Comparison of ENCODE assay signal across 15 cellular contexts in genomic region chr6:155985660-155986138, GRCh38.
DNase-seq lines count a peak whose midpoint lies in the region; ATAC-seq and TF ChIP-seq lines count a peak whose summit lies in the region.
"Had no signal": no experiment of that assay in that cellular context is flagged by ENCODE, and none has a peak within 500 bp of the region (broad histone marks: within the 10 kb centered on the region; RNA-seq: fewer than 3 reads in every experiment).

No MANE protein-coding gene starts in this region.

- H3K27ac Mint-ChIP-seq in activated CD4-positive, alpha-beta memory T cell treated with anti-CD3 and anti-CD28 coated beads for 36 hours, result no peak overlapping the region
- H3K27ac Mint-ChIP-seq: activated CD8-positive, alpha-beta T cell treated with anti-CD3 and anti-CD28 coated beads, Interleukin-2, amount 10 ng/mL, durations not matched to agents 7 days and 5 days; CD4-positive, alpha-beta T cell; dendritic cell treated with granulocyte-macrophage colony-stimulating factor and Interleukin-4, amounts not matched to agents 40 ng/mL and 50 ng/mL, for 4 days had no signal

- H3K4me3 ChIP-seq in testis, result no peak overlapping the region
- H3K4me3 ChIP-seq: PC-9 had no signal

- no peak overlapping the region for H3K27ac ChIP-seq in testis
- H3K27ac ChIP-seq: PC-9 had no signal

- no peaks in the 10 kb centered on the region for H3K9me3 ChIP-seq in testis

- WGBS in testis, 2 donors, result 60% methylated on average over 3 of the region's 3 CpGs

- no peak overlapping the region for H3K4me3 Mint-ChIP-seq in activated CD4-positive, alpha-beta memory T cell treated with anti-CD3 and anti-CD28 coated beads for 36 hours
- H3K4me3 Mint-ChIP-seq: activated CD8-positive, alpha-beta T cell treated with anti-CD3 and anti-CD28 coated beads, Interleukin-2, amount 10 ng/mL, durations not matched to agents 7 days and 5 days; CD4-positive, alpha-beta T cell; dendritic cell treated with granulocyte-macrophage colony-stimulating factor and Interleukin-4, amounts not matched to agents 40 ng/mL and 50 ng/mL, for 4 days had no signal

- CTCF ChIA-PET in activated CD4-positive, alpha-beta memory T cell treated with anti-CD3 and anti-CD28 coated beads for 36 hours (lab: Charles Lee), result no interaction called here

- no peak for TF ChIP-seq POLR2A in testis (IDR thresholded peaks at IDR 0.05)

- DNase-seq in NCI-H1436 (lab: John Stamatoyannopoulos, UW), result peak; percentile 10
- no peak for DNase-seq in NCI-H1436 treated with DMSO at 0.1 percent for 48 hours (lab: John Stamatoyannopoulos, UW)
- peak; percentile 79 for DNase-seq in cerebellum (ENCODE audit: low spot score)
- DNase-seq in left lobe of liver (ENCODE audit: low spot score), result no peak
- DNase-seq in testis, result peak; percentile 26
- DNase-seq in COLO668 (lab: John Stamatoyannopoulos, UW; ENCODE audit: unreplicated experiment), result no peak
- DNase-seq in activated CD4-positive, alpha-beta memory T cell treated with anti-CD3 and anti-CD28 coated beads for 36 hours, result no peak
- DNase-seq: 8988T; activated CD8-positive, alpha-beta T cell treated with anti-CD3 and anti-CD28 coated beads, Interleukin-2, amount 10 ng/mL, durations not matched to agents 7 days and 5 days; amniotic stem cell; CD4-positive, alpha-beta T cell; NCI-H510A; PC-9 had no signal

- H3K36me3 ChIP-seq in testis (ENCODE audit: low read depth, missing control alignments), result no peaks in the 10 kb centered on the region

- H3K4me1 Mint-ChIP-seq in activated CD4-positive, alpha-beta memory T cell treated with anti-CD3 and anti-CD28 coated beads for 36 hours (ENCODE audit: low read depth), result no peaks in the 10 kb centered on the region

- H3K27me3 ChIP-seq in testis, result no peaks in the 10 kb centered on the region

- H3K36me3 Mint-ChIP-seq in activated CD4-positive, alpha-beta memory T cell treated with anti-CD3 and anti-CD28 coated beads for 36 hours, result no peaks in the 10 kb centered on the region

- no peaks in the 10 kb centered on the region for H3K27me3 Mint-ChIP-seq in activated CD4-positive, alpha-beta memory T cell treated with anti-CD3 and anti-CD28 coated beads for 36 hours
- H3K27me3 Mint-ChIP-seq: CD4-positive, alpha-beta T cell; dendritic cell treated with granulocyte-macrophage colony-stimulating factor and Interleukin-4, amounts not matched to agents 40 ng/mL and 50 ng/mL, for 4 days had no signal

- POLR2A ChIA-PET in activated CD4-positive, alpha-beta memory T cell treated with anti-CD3 and anti-CD28 coated beads for 36 hours (lab: Charles Lee), result no interaction called here

- ATAC-seq in left lobe of liver (peak; percentile 36), esophagus mucosa (no peak)
- ATAC-seq: activated CD8-positive, alpha-beta T cell treated with anti-CD3 and anti-CD28 coated beads, Interleukin-2, amount 10 ng/mL, durations not matched to agents 7 days and 5 days had no signal

- intact Hi-C loops in testis (cut with DNase I; ENCODE audit: low total_unique reads), result no loop called here
- intact Hi-C loops in activated CD4-positive, alpha-beta memory T cell treated with anti-CD3 and anti-CD28 coated beads for 36 hours (cut with micrococcal nuclease), result no loop called here

- no peaks in the 10 kb centered on the region for H3K9me3 Mint-ChIP-seq in activated CD4-positive, alpha-beta memory T cell treated with anti-CD3 and anti-CD28 coated beads for 36 hours
- H3K9me3 Mint-ChIP-seq: CD4-positive, alpha-beta T cell; dendritic cell treated with granulocyte-macrophage colony-stimulating factor and Interleukin-4, amounts not matched to agents 40 ng/mL and 50 ng/mL, for 4 days had no signal

- no peaks in the 10 kb centered on the region for H3K4me1 ChIP-seq in testis

- no peak for TF ChIP-seq CTCF in testis (IDR thresholded peaks at IDR 0.05)

Comparison
In these comparisons a context has a peak if more than half of its experiments do, and no peak if none do; other contexts are left out.
1. DNase-seq: peak in NCI-H1436 (single experiment), cerebellum (single experiment) and testis (single experiment); none in NCI-H1436 treated with DMSO at 0.1 percent for 48 hours (single experiment), left lobe of liver (single experiment), COLO668 (single experiment) and activated CD4-positive, alpha-beta memory T cell treated with anti-CD3 and anti-CD28 coated beads for 36 hours (single experiment).